In genomic region chr11:34650528-34650927, GRCh38 we compare ENCODE assay signal across 8 cellular contexts. TPM values are rescaled to one million over a fixed set of nuclear protein-coding genes. Genes with fewer than 3 reads are reported as not detected.
A peak's percentile ranks its signal among the peaks of the same experiment; 100 is the strongest.
DNase-seq lines count a peak whose midpoint lies in the region; ATAC-seq, FAIRE-seq and TF ChIP-seq lines count a peak whose summit lies in the region.

No MANE protein-coding gene starts in this region.

- FAIRE-seq in GM12892 (lab: Jason Lieb, UNC) = peak; percentile 96

- peak; percentile 95 for ATAC-seq in HG02798 (IDR thresholded peaks at IDR 0.05; ENCODE audit: poor library complexity, unreplicated experiment)

- TF ChIP-seq CTCF in tibial artery (IDR thresholded peaks at IDR 0.05) = no peak

- intact Hi-C loops in tibial artery (cut with DNase I; ENCODE audit: low total_unique reads) = no loop called here

- no peaks in the 10 kb centered on the region for H3K9me3 ChIP-seq in tibial artery

- no peak for TF ChIP-seq POLR2A in GM12892 (IDR thresholded peaks at IDR 0.05; ENCODE audit: low read depth, low read length)

- no peak overlapping the region for H3K4me3 ChIP-seq in tibial artery

- DNase-seq in GM12892 (ENCODE audit: insufficient read length) (peak; percentile 41), T follicular helper cell (ENCODE audit: low read depth) (peak; percentile 43), astrocyte of the hippocampus (ENCODE audit: low read depth, low spot score) (peak; percentile 87), DMS79 treated with DMSO at 0.1 percent for 48 hours (lab: John Stamatoyannopoulos, UW) (no peak), iPS-NIHi7 (ENCODE audit: extremely low spot score) (no peak), tibial artery (no peak)
- peak; percentile 68 to 86 (median 70) for DNase-seq in stimulated activated CD4-positive, alpha-beta T cell treated with anti-CD3 and anti-CD28 coated beads, TNF-alpha, amount 100 ng/mL, for 48 hours (ENCODE audit: low read depth in 3 of 3)

- no peaks in the 10 kb centered on the region for H3K36me3 ChIP-seq in tibial artery

- H3K27me3 ChIP-seq in tibial artery = peaks cover 0 to 4% of the 10 kb centered on the region in 2 donors

- no peak overlapping the region for H3K27ac ChIP-seq in tibial artery

- no peaks in the 10 kb centered on the region for H3K4me1 ChIP-seq in tibial artery

RNA-seq across cellular contexts. Expression of gene EHF, which starts 29.6 kb away (rescaled TPM):
- polyA plus RNA-seq in GM12892 (2012; ENCODE audit: missing spikeins) = not detected

Comparison
In these comparisons a context has a peak if more than half of its experiments do, and no peak if none do; other contexts are left out.
1. DNase-seq: peak in GM12892 (single experiment), T follicular helper cell (single experiment), astrocyte of the hippocampus (single experiment) and stimulated activated CD4-positive, alpha-beta T cell treated with anti-CD3 and anti-CD28 coated beads, TNF-alpha, amount 100 ng/mL, for 48 hours (3 of 3); none in DMS79 treated with DMSO at 0.1 percent for 48 hours (single experiment), iPS-NIHi7 (single experiment) and tibial artery (0 of 2).